In genomic region chr1:76267631-76268030, GRCh38 we compare ENCODE assay signal across 13 cellular contexts.
DNase-seq lines count a peak whose midpoint lies in the region; ATAC-seq lines count a peak whose summit lies in the region.
"Had no signal": no experiment of that assay in that cellular context is flagged by ENCODE, and none has a peak within 500 bp of the region (broad histone marks: within the 10 kb centered on the region; RNA-seq: fewer than 3 reads in every experiment).

No MANE protein-coding gene starts in this region.

- no peaks in the 10 kb centered on the region for H3K36me3 Mint-ChIP-seq in activated naive CD4-positive, alpha-beta T cell treated with anti-CD3 and anti-CD28 coated beads for 36 hours (ENCODE audit: low read depth)
- peaks cover 3% of the 10 kb centered on the region for H3K36me3 Mint-ChIP-seq in central memory CD8-positive, alpha-beta T cell (ENCODE audit: insufficient read depth)

- intact Hi-C loops in activated naive CD4-positive, alpha-beta T cell treated with anti-CD3 and anti-CD28 coated beads for 36 hours (cut with micrococcal nuclease), result loop anchor here (1.0 to 10.0 kb wide), 8 partner anchors 9 to 1487 kb away; partner anchors contain the start of genes USP33 and ZZZ3

- H3K4me1 Mint-ChIP-seq in activated naive CD4-positive, alpha-beta T cell treated with anti-CD3 and anti-CD28 coated beads for 36 hours (ENCODE audit: low read depth), result peaks cover 56% of the 10 kb centered on the region
- H3K4me1 Mint-ChIP-seq in central memory CD8-positive, alpha-beta T cell, result peaks cover 33% of the 10 kb centered on the region
- peaks cover 55% of the 10 kb centered on the region for H3K4me1 Mint-ChIP-seq in stimulated activated naive CD8-positive, alpha-beta T cell treated with anti-CD3 and anti-CD28 coated beads, Interleukin-15, amount 100 ng/mL, for 72 hours

- H3K9me3 Mint-ChIP-seq in activated naive CD4-positive, alpha-beta T cell treated with anti-CD3 and anti-CD28 coated beads for 36 hours, result no peaks in the 10 kb centered on the region
- H3K9me3 Mint-ChIP-seq in central memory CD8-positive, alpha-beta T cell, result no peaks in the 10 kb centered on the region
- H3K9me3 Mint-ChIP-seq in stimulated activated naive CD8-positive, alpha-beta T cell treated with anti-CD3 and anti-CD28 coated beads, Interleukin-15, amount 100 ng/mL, for 72 hours, result peaks cover 0 to under 1% of the 10 kb centered on the region in 2 donors

- CTCF ChIA-PET in activated naive CD4-positive, alpha-beta T cell treated with anti-CD3 and anti-CD28 coated beads for 36 hours (lab: Charles Lee), result interaction anchor here (0.6 to 1.6 kb wide), 3 partner anchors 9 to 63 kb away, joined by 3 read pairs; no protein-coding TSS in a partner anchor

- H3K4me3 Mint-ChIP-seq in activated naive CD4-positive, alpha-beta T cell treated with anti-CD3 and anti-CD28 coated beads for 36 hours, result no peak overlapping the region
- peak overlapping the region; percentile 28 for H3K4me3 Mint-ChIP-seq in central memory CD8-positive, alpha-beta T cell
- H3K4me3 Mint-ChIP-seq in stimulated activated naive CD8-positive, alpha-beta T cell treated with anti-CD3 and anti-CD28 coated beads, Interleukin-15, amount 100 ng/mL, for 72 hours, result peak overlapping the region; percentile 53 to 68

- DNase-seq in activated naive CD4-positive, alpha-beta T cell treated with anti-CD3 and anti-CD28 coated beads for 36 hours, result no peak
- no peak for DNase-seq in activated naive CD4-positive, alpha-beta T cell treated with anti-CD3 and anti-CD28 coated beads, Interleukin-2, amount 50 U/mL, for 16 hours
- peak; percentile 82 for DNase-seq in OCI-M1 (lab: John Stamatoyannopoulos, UW)
- no peak for DNase-seq in central memory CD8-positive, alpha-beta T cell (ENCODE audit: low spot score in 2 of 2)
- no peak for DNase-seq in stimulated activated naive CD8-positive, alpha-beta T cell treated with anti-CD3 and anti-CD28 coated beads, Interleukin-15, amount 100 ng/mL, for 72 hours
- no peak for DNase-seq in NCI-H345 (lab: John Stamatoyannopoulos, UW)
- DNase-seq in NCI-H748 (lab: John Stamatoyannopoulos, UW; ENCODE audit: unreplicated experiment), result no peak
- no peak for DNase-seq in GOT3 (lab: John Stamatoyannopoulos, UW)
- DNase-seq: activated CD4-positive, alpha-beta T cell treated with anti-CD3 and anti-CD28 coated beads, Interleukin-2, amount 50 U/mL, for 4 hours; effector CD8-positive, alpha-beta T cell; hippocampal formation; NK-92 treated with Interleukin-12 subunit alpha and Interleukin-12 subunit beta, amount 100 ng/mL, for 24 hours; pancreas had no signal

- H3K27me3 Mint-ChIP-seq in activated naive CD4-positive, alpha-beta T cell treated with anti-CD3 and anti-CD28 coated beads for 36 hours (ENCODE audit: low read depth), result no peaks in the 10 kb centered on the region
- H3K27me3 Mint-ChIP-seq in central memory CD8-positive, alpha-beta T cell, result no peaks in the 10 kb centered on the region
- H3K27me3 Mint-ChIP-seq in stimulated activated naive CD8-positive, alpha-beta T cell treated with anti-CD3 and anti-CD28 coated beads, Interleukin-15, amount 100 ng/mL, for 72 hours, result no peaks in the 10 kb centered on the region

- peak overlapping the region; percentile 83 for H3K27ac Mint-ChIP-seq in activated naive CD4-positive, alpha-beta T cell treated with anti-CD3 and anti-CD28 coated beads for 36 hours
- H3K27ac Mint-ChIP-seq in central memory CD8-positive, alpha-beta T cell (ENCODE audit: low read depth), result peak overlapping the region; percentile 68
- H3K27ac Mint-ChIP-seq in stimulated activated naive CD8-positive, alpha-beta T cell treated with anti-CD3 and anti-CD28 coated beads, Interleukin-15, amount 100 ng/mL, for 72 hours, result peak overlapping the region; percentile 83 to 88

- ATAC-seq in central memory CD8-positive, alpha-beta T cell (replicated peaks; ENCODE audit: extremely low read depth, poor library complexity, severe bottlenecking), result peak; percentile 92
- peak; percentile 91 for ATAC-seq in stimulated activated naive CD8-positive, alpha-beta T cell treated with anti-CD3 and anti-CD28 coated beads, Interleukin-15, amount 100 ng/mL, for 72 hours
- ATAC-seq: pancreas had no signal
